28 cellular contexts compared by ENCODE assay signal in genomic region chr7:20131776-20132175, GRCh38.
"Had no signal": no experiment of that assay in that cellular context is flagged by ENCODE, and none has a peak within 500 bp of the region (broad histone marks: within the 10 kb centered on the region; RNA-seq: fewer than 3 reads in every experiment).

No MANE protein-coding gene starts in this region.

- H3K4me3 ChIP-seq: esophagus muscularis mucosa, heart right ventricle, left lung, prostate gland, right atrium auricular region, smooth muscle cell, suprapubic skin, transverse colon, upper lobe of right lung, uterus had no signal

- H3K9me3 Mint-ChIP-seq: naive thymus-derived CD8-positive, alpha-beta T cell; nephron progenitor cell; stimulated activated naive CD8-positive, alpha-beta T cell treated with anti-CD3 and anti-CD28 coated beads, Interleukin-15, amount 100 ng/mL, for 72 hours had no signal

- H3K36me3 ChIP-seq: esophagus muscularis mucosa, heart right ventricle, left lung, prostate gland, right atrium auricular region, suprapubic skin, transverse colon, upper lobe of right lung, uterus had no signal

- H3K4me1 Mint-ChIP-seq: naive thymus-derived CD8-positive, alpha-beta T cell; stimulated activated naive CD8-positive, alpha-beta T cell treated with anti-CD3 and anti-CD28 coated beads, Interleukin-15, amount 100 ng/mL, for 72 hours had no signal

- H3K4me1 ChIP-seq: foreskin keratinocyte, heart right ventricle, left lung, prostate gland, right atrium auricular region, suprapubic skin, transverse colon, upper lobe of right lung, uterus had no signal

- H3K27ac ChIP-seq: esophagus muscularis mucosa, foreskin keratinocyte, heart right ventricle, left lung, prostate gland, right atrium auricular region, suprapubic skin, transverse colon, upper lobe of right lung, uterus had no signal

- DNase-seq: dermis blood vessel endothelial cell; effector memory CD4-positive, alpha-beta T cell; foreskin keratinocyte; glutamatergic neuron; heart right ventricle; hippocampal formation; left cardiac atrium; left lung; mesenchymal stem cell; midbrain; naive thymus-derived CD8-positive, alpha-beta T cell; nephron progenitor cell; nucleus accumbens; stimulated activated CD4-positive, alpha-beta T cell treated with anti-CD3 and anti-CD28 coated beads, Interleukin-12 subunit alpha, Interleukin-12 subunit beta, amount 100 ng/mL, for 4 hours; stimulated activated CD4-positive, alpha-beta T cell treated with anti-CD3 and anti-CD28 coated beads, Interleukin-1b, Interleukin-23, amount 100 ng/mL, for 48 hours; stimulated activated CD4-positive, alpha-beta T cell treated with anti-CD3 and anti-CD28 coated beads, Interleukin-4, amount 100 ng/mL, for 1 hour; stimulated activated CD8-positive, alpha-beta memory T cell treated with anti-CD3 and anti-CD28 coated beads, Interleukin-4, amount 100 ng/mL, for 48 hours; stimulated activated naive CD4-positive, alpha-beta T cell; stimulated activated naive CD8-positive, alpha-beta T cell treated with anti-CD3 and anti-CD28 coated beads, Interleukin-15, amount 100 ng/mL, for 72 hours; transverse colon; upper lobe of right lung; uterus had no signal

- H3K4me2 ChIP-seq: smooth muscle cell had no signal

- H3K36me3 Mint-ChIP-seq: naive thymus-derived CD8-positive, alpha-beta T cell had no signal

- H3K27me3 ChIP-seq: esophagus muscularis mucosa, foreskin keratinocyte, heart right ventricle, left lung, right atrium auricular region, suprapubic skin, transverse colon, upper lobe of right lung, uterus had no signal

- H3K27ac Mint-ChIP-seq: naive thymus-derived CD8-positive, alpha-beta T cell; nephron progenitor cell; stimulated activated naive CD8-positive, alpha-beta T cell treated with anti-CD3 and anti-CD28 coated beads, Interleukin-15, amount 100 ng/mL, for 72 hours had no signal

- ATAC-seq: foreskin keratinocyte; heart right ventricle; left cardiac atrium; left lung; naive thymus-derived CD8-positive, alpha-beta T cell; sciatic nerve; stimulated activated naive CD8-positive, alpha-beta T cell treated with anti-CD3 and anti-CD28 coated beads, Interleukin-15, amount 100 ng/mL, for 72 hours; upper lobe of right lung had no signal

- H3K4me3 Mint-ChIP-seq: naive thymus-derived CD8-positive, alpha-beta T cell; nephron progenitor cell; stimulated activated naive CD8-positive, alpha-beta T cell treated with anti-CD3 and anti-CD28 coated beads, Interleukin-15, amount 100 ng/mL, for 72 hours had no signal

- H3K27me3 Mint-ChIP-seq: naive thymus-derived CD8-positive, alpha-beta T cell had no signal
